14 cellular contexts compared by ENCODE assay signal in the genomic region with DNA sequence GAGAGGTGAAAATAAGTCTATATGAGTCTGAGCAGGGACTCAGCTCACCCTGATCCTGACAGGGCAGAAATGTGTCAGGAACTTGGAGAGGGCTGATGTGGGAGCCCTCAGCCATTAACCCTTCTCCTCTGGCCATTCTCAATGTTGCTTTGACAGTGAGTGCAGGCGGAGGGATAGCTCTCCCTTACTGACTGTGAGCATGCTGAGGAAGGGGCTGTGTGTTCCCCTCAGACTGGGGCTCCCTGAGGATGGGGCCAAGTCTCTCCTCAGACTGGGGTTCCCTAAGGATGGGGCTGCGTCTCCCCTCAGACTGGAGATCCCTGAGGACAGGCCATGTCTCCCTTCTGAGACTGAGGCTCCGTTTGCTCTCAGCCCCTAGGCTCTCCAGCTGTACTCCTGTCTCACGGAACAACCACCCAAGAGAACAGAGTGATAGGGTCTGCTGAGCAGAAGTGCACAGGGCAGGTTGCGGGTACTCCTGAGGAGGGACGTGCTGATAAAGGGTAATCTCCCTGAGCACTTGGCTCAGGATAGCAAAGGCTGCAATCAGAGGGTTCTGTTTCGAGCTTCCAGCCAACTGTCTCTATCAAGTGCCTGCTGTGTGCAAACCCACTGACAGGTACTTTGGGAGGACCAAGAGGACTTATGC.
"Had no signal": no experiment of that assay in that cellular context is flagged by ENCODE, and none has a peak within 500 bp of the region (broad histone marks: within the 10 kb centered on the region; RNA-seq: fewer than 3 reads in every experiment).

No MANE protein-coding gene starts in this region.

- H3K27me3 ChIP-seq: brain microvascular endothelial cell, stomach had no signal

- H3K36me3 ChIP-seq: brain microvascular endothelial cell, stomach, thoracic aorta had no signal

- H3K9me3 ChIP-seq: stomach, thoracic aorta had no signal

- DNase-seq: activated T-cell treated with anti-CD3 and anti-CD28 coated beads, Interleukin-2, amount 50 U/mL, for 1 hour; brain microvascular endothelial cell; hypothalamus; naive B cell; stimulated activated CD4-positive, alpha-beta T cell treated with anti-CD3 and anti-CD28 coated beads, Interleukin-15, amount 100 ng/mL, for 24 hours; stimulated activated CD4-positive, alpha-beta T cell treated with anti-CD3 and anti-CD28 coated beads, Interleukin-4, amount 100 ng/mL, for 24 hours; stomach had no signal

- H3K27ac Mint-ChIP-seq: T-helper 1 cell treated with Interleukin-12 subunit alpha and Interleukin-12 subunit beta and Interleukin-4 antibody, amounts not matched to agents 30 μg/mL and 1 μg/mL, for 36 hours had no signal

- H3K36me3 Mint-ChIP-seq: activated naive CD4-positive, alpha-beta T cell treated with anti-CD3 and anti-CD28 coated beads, Interleukin-2, amount 50 U/mL, for 72 hours; naive B cell had no signal

- H3K4me3 ChIP-seq: lung, stomach, thoracic aorta had no signal

- ATAC-seq: activated CD4-positive, CD25-positive, alpha-beta regulatory T cell treated with anti-CD3 and anti-CD28 coated beads, Interleukin-2, amount 50 U/mL, for 24 hours; activated naive CD4-positive, alpha-beta T cell treated with anti-CD3 and anti-CD28 coated beads, Interleukin-2, amount 50 U/mL, for 72 hours; esophagus mucosa had no signal

- H3K27ac ChIP-seq: brain microvascular endothelial cell, stomach, thoracic aorta had no signal

- FAIRE-seq: TTC549 had no signal

- H3K9me3 Mint-ChIP-seq: activated naive CD4-positive, alpha-beta T cell treated with anti-CD3 and anti-CD28 coated beads, Interleukin-2, amount 50 U/mL, for 72 hours; naive B cell; T-helper 1 cell treated with Interleukin-12 subunit alpha and Interleukin-12 subunit beta and Interleukin-4 antibody, amounts not matched to agents 30 μg/mL and 1 μg/mL, for 36 hours had no signal

- H3K4me3 Mint-ChIP-seq: naive B cell; T-helper 1 cell treated with Interleukin-12 subunit alpha and Interleukin-12 subunit beta and Interleukin-4 antibody, amounts not matched to agents 30 μg/mL and 1 μg/mL, for 36 hours had no signal

- H3K4me1 Mint-ChIP-seq: naive B cell had no signal
